1 cellular context compared by ENCODE assay signal in genomic region chr1:59605184-59605583, GRCh38.
TF ChIP-seq lines count a peak whose summit lies in the region.

No MANE protein-coding gene starts in this region.

TF ChIP-seq in IMR-90, 13 proteins besides CTCF, POLR2A, EP300 and RAD21 (continued from another document):
- no peak for TF ChIP-seq CHD1 (IDR thresholded peaks at IDR 0.05; ENCODE audit: low read depth, low read length)
- TF ChIP-seq FOS (IDR thresholded peaks at IDR 0.05; ENCODE audit: low read depth, low read length) = no peak
- TF ChIP-seq MAZ (IDR thresholded peaks at IDR 0.05; ENCODE audit: borderline replicate concordance, low read depth, low read length) = no peak
- TF ChIP-seq USF2 (IDR thresholded peaks at IDR 0.05; ENCODE audit: low read depth, low read length) = no peak
- TF ChIP-seq CEBPB (IDR thresholded peaks at IDR 0.05; ENCODE audit: low read depth, low read length) = no peak
- no peak for TF ChIP-seq RCOR1 (IDR thresholded peaks at IDR 0.05; ENCODE audit: insufficient replicate concordance, low read length)
- TF ChIP-seq NFE2L2 (IDR thresholded peaks at IDR 0.05; ENCODE audit: low read depth, low read length) = no peak
- no peak for TF ChIP-seq ELK1 (IDR thresholded peaks at IDR 0.05; ENCODE audit: borderline replicate concordance, low read depth, low read length)
